ENCODE assay signal across 22 cellular contexts in genomic region chr21:41582866-41583265, GRCh38.
"Had no signal": no experiment of that assay in that cellular context is flagged by ENCODE, and none has a peak within 500 bp of the region (broad histone marks: within the 10 kb centered on the region; RNA-seq: fewer than 3 reads in every experiment).

No MANE protein-coding gene starts in this region.

- FAIRE-seq: small intestine had no signal

- H3K27ac Mint-ChIP-seq: activated B cell treated with CpG ODN at 0.5 μM for 24 hours; activated CD4-positive, alpha-beta T cell treated with anti-CD3 and anti-CD28 coated beads, Interleukin-2, amount 10 ng/mL, durations not matched to agents 24 days and 14 days; activated T-helper 1 cell treated with anti-CD3 and anti-CD28 coated beads, Interleukin-12 subunit alpha, Interleukin-12 subunit beta, Interleukin-2, Interleukin-4 antibody, amounts not matched to agents 30 ng/mL and 10 ng/mL and 1 ng/mL, durations not matched to agents 14 hours and 24 hours and 36 hours; endodermal cell; memory B cell; natural killer cell treated with Interleukin-12 subunit alpha and Interleukin-12 subunit beta and Interleukin-15 and Interleukin-18, amount 100 ng/mL, for 72 hours; stimulated activated naive CD8-positive, alpha-beta T cell treated with anti-CD3 and anti-CD28 coated beads, Interleukin-15, Interleukin-2, amounts not matched to agents 100 ng/mL and 50 ng/mL, for 24 hours; T-helper 1 cell treated with Interleukin-12 subunit alpha and Interleukin-12 subunit beta and Interleukin-4 antibody, amounts not matched to agents 30 μg/mL and 1 μg/mL, for 36 hours had no signal

- H3K4me3 ChIP-seq: breast epithelium, gastrocnemius medialis, heart left ventricle, testis, uterus had no signal

- H3K4me1 ChIP-seq: breast epithelium, gastrocnemius medialis, heart left ventricle, testis, uterus had no signal

- H3K36me3 ChIP-seq: breast epithelium, gastrocnemius medialis, heart left ventricle, uterus had no signal

- H3K27me3 ChIP-seq: breast epithelium, gastrocnemius medialis, testis, uterus had no signal

- DNase-seq: activated B cell treated with CpG ODN at 0.5 μM for 24 hours; activated CD4-positive, alpha-beta T cell treated with anti-CD3 and anti-CD28 coated beads, Interleukin-2, amount 10 ng/mL, durations not matched to agents 24 days and 14 days; activated naive CD4-positive, alpha-beta T cell; aorta; endodermal cell; erythroblast; gastrocnemius medialis; heart left ventricle; left cardiac atrium; nucleus accumbens; right cardiac atrium; small intestine; stimulated activated CD4-positive, alpha-beta T cell treated with anti-CD3 and anti-CD28 coated beads, Interleukin-4, amount 100 ng/mL, for 4 hours; testis; uterus had no signal

- ATAC-seq: gastrocnemius medialis, left cardiac atrium, right cardiac atrium, SK-N-SH treated with all-trans-retinoic acid at 6 μM for 48 hours had no signal

- H3K9me3 ChIP-seq: testis had no signal

- H3K36me3 Mint-ChIP-seq: memory B cell had no signal

- H3K27ac ChIP-seq: gastrocnemius medialis, heart left ventricle, testis, uterus had no signal
